In genomic region chr19:10107254-10107653, GRCh38 we compare ENCODE assay signal across 9 cellular contexts. TPM values are rescaled to one million over a fixed set of nuclear protein-coding genes. Genes with fewer than 3 reads are reported as not detected.
DNase-seq lines count a peak whose midpoint lies in the region; ATAC-seq and TF ChIP-seq lines count a peak whose summit lies in the region.
"Had no signal": no experiment of that assay in that cellular context is flagged by ENCODE, and none has a peak within 500 bp of the region (broad histone marks: within the 10 kb centered on the region; RNA-seq: fewer than 3 reads in every experiment).

No MANE protein-coding gene starts in this region.

- H3K27ac Mint-ChIP-seq in CD8-positive, alpha-beta T cell = peak overlapping the region; percentile 93
- peak overlapping the region; percentile 83 for H3K27ac Mint-ChIP-seq in endodermal cell

- H3K4me1 Mint-ChIP-seq in CD8-positive, alpha-beta T cell (ENCODE audit: low read depth) = peaks cover 58% of the 10 kb centered on the region
- peaks cover 7% of the 10 kb centered on the region for H3K4me1 Mint-ChIP-seq in endodermal cell

- peaks cover 38% of the 10 kb centered on the region for H3K36me3 ChIP-seq in CD8-positive, alpha-beta T cell (ENCODE audit: insufficient read depth, low read length)
- H3K36me3 ChIP-seq in NT2/D1 (ENCODE audit: insufficient read depth, insufficient read length, low read length) = peaks cover 56% of the 10 kb centered on the region
- peaks cover 44% of the 10 kb centered on the region for H3K36me3 ChIP-seq in endodermal cell (ENCODE audit: control insufficient read depth, insufficient read depth, low read length)
- H3K36me3 ChIP-seq in neuron (ENCODE audit: insufficient read depth, low read length) = peaks cover 37% of the 10 kb centered on the region
- peaks cover 14% of the 10 kb centered on the region for H3K36me3 ChIP-seq in mucosa of descending colon (ENCODE audit: low read depth)

- TF ChIP-seq CTCF in CD8-positive, alpha-beta T cell (IDR thresholded peaks at IDR 0.05) = no peak
- TF ChIP-seq CTCF in endodermal cell (conservative IDR thresholded peaks at IDR 0.05) (no peak), mucosa of descending colon (IDR thresholded peaks at IDR 0.05) (no peak)

- intact Hi-C loops in CD8-positive, alpha-beta T cell (cut with DNase I, micrococcal nuclease) = loop anchor here (1.0 to 10.0 kb wide), 6 partner anchors 12 to 988 kb away; partner anchors contain the start of genes PIN1 (in 2 of the 2), DNMT1 (in 1 of the 2), EIF3G (in 1 of the 2) and TYK2 (in 1 of the 2)
- intact Hi-C loops in mucosa of descending colon (cut with DNase I, micrococcal nuclease) = no loop called here

- H3K9me3 Mint-ChIP-seq in CD8-positive, alpha-beta T cell = no peaks in the 10 kb centered on the region
- H3K9me3 Mint-ChIP-seq in endodermal cell = no peaks in the 10 kb centered on the region

- CTCF ChIA-PET in CD8-positive, alpha-beta T cell (lab: Charles Lee) = interaction anchor here (0.8 to 8.1 kb wide), 6 partner anchors 8 to 13 kb away, joined by 3 to 71 read pairs (median 6); no protein-coding TSS in a partner anchor

- H3K4me3 ChIP-seq in CD8-positive, alpha-beta T cell (ENCODE audit: low read depth, low read length) = peak overlapping the region; percentile 74
- H3K4me3 ChIP-seq in NT2/D1 (ENCODE audit: insufficient read length, low read depth) (peak overlapping the region; percentile 100), endodermal cell (ENCODE audit: low read length) (peak overlapping the region; percentile 90), neuron (ENCODE audit: low read length) (peak overlapping the region; percentile 84), mucosa of descending colon (no peak overlapping the region)

- H3K27me3 Mint-ChIP-seq in CD8-positive, alpha-beta T cell (ENCODE audit: low read depth) = no peaks in the 10 kb centered on the region
- peaks cover 2% of the 10 kb centered on the region for H3K27me3 Mint-ChIP-seq in endodermal cell (ENCODE audit: insufficient read depth)

- H3K9me3 ChIP-seq in CD8-positive, alpha-beta T cell (ENCODE audit: low read length) = no peaks in the 10 kb centered on the region
- no peaks in the 10 kb centered on the region for H3K9me3 ChIP-seq in NT2/D1 (ENCODE audit: insufficient read depth, low read length)
- no peaks in the 10 kb centered on the region for H3K9me3 ChIP-seq in endodermal cell (ENCODE audit: control insufficient read depth, low read length)
- no peaks in the 10 kb centered on the region for H3K9me3 ChIP-seq in neuron (ENCODE audit: low read length)
- no peaks in the 10 kb centered on the region for H3K9me3 ChIP-seq in mucosa of descending colon

- whole genome bisulfite sequencing in endodermal cell (ENCODE audit: insufficient coverage in 1 of 2, insufficient read length in 1 of 2), 2 experiments = 94 to 95% methylated on average over 9 to 10 of the region's 10 CpGs

- H3K36me3 Mint-ChIP-seq in CD8-positive, alpha-beta T cell = peaks cover 45% of the 10 kb centered on the region
- H3K36me3 Mint-ChIP-seq in endodermal cell (ENCODE audit: low read depth) = peaks cover 43% of the 10 kb centered on the region

- H3K9ac ChIP-seq in NT2/D1 (ENCODE audit: insufficient read length, low read depth) (peak overlapping the region; percentile 100), endodermal cell (ENCODE audit: extremely low read depth, low read length, poor library complexity, severe bottlenecking) (peak overlapping the region; percentile 85)

- POLR2A ChIA-PET in CD8-positive, alpha-beta T cell (lab: Charles Lee) = interaction anchor here (1.0 to 4.4 kb wide), 3 partner anchors 10 to 15 kb away, joined by 3 to 39 read pairs (median 20); no protein-coding TSS in a partner anchor

- no peaks in the 10 kb centered on the region for H3K27me3 ChIP-seq in CD8-positive, alpha-beta T cell (ENCODE audit: insufficient read depth, low read length)
- no peaks in the 10 kb centered on the region for H3K27me3 ChIP-seq in NT2/D1 (ENCODE audit: insufficient read depth, insufficient read length)
- H3K27me3 ChIP-seq in endodermal cell (ENCODE audit: control insufficient read depth, insufficient read depth, low read length, poor library complexity, severe bottlenecking) = no peaks in the 10 kb centered on the region
- no peaks in the 10 kb centered on the region for H3K27me3 ChIP-seq in neuron (ENCODE audit: insufficient read depth, low read length)

- no peak for ATAC-seq in CD8-positive, alpha-beta T cell
- ATAC-seq in mucosa of descending colon (no peak), HG02763 (IDR thresholded peaks at IDR 0.05; ENCODE audit: unreplicated experiment) (no peak)

- H2AFZ ChIP-seq in neuron (ENCODE audit: low read depth, low read length) = no peak overlapping the region

- DNase-seq in CD8-positive, alpha-beta T cell = no peak
- no peak for DNase-seq in NT2/D1 (ENCODE audit: low read depth, low spot score)
- DNase-seq in endodermal cell = no peak
- DNase-seq in mucosa of descending colon = no peak
- DNase-seq in stimulated activated CD4-positive, alpha-beta T cell treated with anti-CD3 and anti-CD28 coated beads, Interleukin-4, amount 100 ng/mL, for 4 hours = no peak
- no peak for DNase-seq in NCI-H1417 treated with DMSO at 0.1 percent for 48 hours (lab: John Stamatoyannopoulos, UW)
- DNase-seq: NCI-H1048 had no signal

- peak overlapping the region; percentile 89 for H3K4me3 Mint-ChIP-seq in CD8-positive, alpha-beta T cell
- H3K4me3 Mint-ChIP-seq in endodermal cell = peak overlapping the region; percentile 82

- H3K27ac ChIP-seq in CD8-positive, alpha-beta T cell (ENCODE audit: low read depth, low read length) = peak overlapping the region; percentile 91
- no peak overlapping the region for H3K27ac ChIP-seq in endodermal cell (ENCODE audit: low read depth, low read length)

- peaks cover 63% of the 10 kb centered on the region for H3K4me1 ChIP-seq in CD8-positive, alpha-beta T cell (ENCODE audit: insufficient read depth, low read length)
- H3K4me1 ChIP-seq in NT2/D1 (ENCODE audit: insufficient read depth, insufficient read length) (peaks cover 19% of the 10 kb centered on the region), endodermal cell (ENCODE audit: control insufficient read depth, insufficient read depth, low read length) (peaks cover 3% of the 10 kb centered on the region), neuron (ENCODE audit: insufficient read depth, low read length) (peaks cover 12% of the 10 kb centered on the region), mucosa of descending colon (ENCODE audit: low read depth) (peaks cover 13% of the 10 kb centered on the region)

RNA-seq across cellular contexts. Expression of gene PPAN, which starts 1.1 kb away (rescaled TPM):
- total RNA-seq in CD8-positive, alpha-beta T cell = 100 to 1,000 TPM in 1 of 2 experiments, 10 to 100 TPM in 1; 97.6 to 114 TPM
- total RNA-seq in endodermal cell = 10 to 100 TPM; 40.3 to 54.0 TPM
- 31.6 TPM for polyA plus RNA-seq in endodermal cell (2013, experiment 1 of 2)
- polyA plus RNA-seq in endodermal cell (2013, experiment 2 of 2) = 28.0 TPM
- total RNA-seq in mucosa of descending colon = 10 to 100 TPM; 36.4 to 42.0 (median 40.3) TPM

RNA-seq across cellular contexts. Expression of gene P2RY11, which starts 4.2 kb away (rescaled TPM):
- 10 to 100 TPM; 74.4 to 76.3 TPM for total RNA-seq in CD8-positive, alpha-beta T cell
- total RNA-seq in endodermal cell (10 to 100 TPM in 1 of 2 donors, 1 to 10 TPM in 1; 9.0 to 14.8 TPM), mucosa of descending colon (10 to 100 TPM; 14.1 to 18.5 (median 16.9) TPM)
- 6.3 TPM for polyA plus RNA-seq in endodermal cell (2013, experiment 1 of 2)
- polyA plus RNA-seq in endodermal cell (2013, experiment 2 of 2) = 5.1 TPM

RNA-seq across cellular contexts. Expression of gene ANGPTL6, which starts 4.8 kb away (rescaled TPM):
- total RNA-seq in CD8-positive, alpha-beta T cell = 1 to 10 TPM; 1.2 TPM
- not detected for total RNA-seq in endodermal cell
- polyA plus RNA-seq in endodermal cell (2013, experiment 1 of 2) = 0.14 TPM
- polyA plus RNA-seq in endodermal cell (2013, experiment 2 of 2) = 0.29 TPM
- total RNA-seq in mucosa of descending colon = 1 to 10 TPM in 1 of 3 donors, under 1 TPM in 2; 0.32 to 1.2 (median 0.87) TPM

RNA-seq across cellular contexts. Expression of gene EIF3G, which starts 12.4 kb away (rescaled TPM):
- total RNA-seq in CD8-positive, alpha-beta T cell = 100 to 1,000 TPM; 331 to 334 TPM
- total RNA-seq in endodermal cell = 100 to 1,000 TPM; 216 to 257 TPM
- polyA plus RNA-seq in endodermal cell (2013, experiment 1 of 2) = 179 TPM
- polyA plus RNA-seq in endodermal cell (2013, experiment 2 of 2) = 159 TPM
- 100 to 1,000 TPM; 151 to 201 (median 152) TPM for total RNA-seq in mucosa of descending colon

RNA-seq across cellular contexts. Expression of gene SHFL, which starts 21.1 kb away (rescaled TPM):
- total RNA-seq in CD8-positive, alpha-beta T cell = 10 to 100 TPM; 56.4 to 61.6 TPM
- total RNA-seq in endodermal cell = 10 to 100 TPM in 1 of 2 donors, 1 to 10 TPM in 1; 8.2 to 15.0 TPM
- 1.1 TPM for polyA plus RNA-seq in endodermal cell (2013, experiment 1 of 2)
- 1.4 TPM for polyA plus RNA-seq in endodermal cell (2013, experiment 2 of 2)
- total RNA-seq in mucosa of descending colon = 10 to 100 TPM; 26.9 to 41.5 (median 28.1) TPM

Comparison
In these comparisons a context has a peak if more than half of its experiments do, and no peak if none do; other contexts are left out.
1. intact Hi-C loops: an anchor here in CD8-positive, alpha-beta T cell (1.0 to 10.0 kb wide); none called in mucosa of descending colon.